In genomic region chr16:47139561-47140185, GRCh38 we compare ENCODE assay signal across 20 cellular contexts. TPM values are rescaled to one million over a fixed set of nuclear protein-coding genes. Genes with fewer than 3 reads are reported as not detected.
DNase-seq lines count a peak whose midpoint lies in the region; ATAC-seq and TF ChIP-seq lines count a peak whose summit lies in the region.
"Had no signal": no experiment of that assay in that cellular context is flagged by ENCODE, and none has a peak within 500 bp of the region (broad histone marks: within the 10 kb centered on the region; RNA-seq: fewer than 3 reads in every experiment).

No MANE protein-coding gene starts in this region.

- TF ChIP-seq POLR2A in prostate gland (IDR thresholded peaks at IDR 0.05) = no peak

- peaks cover 67% of the 10 kb centered on the region for H3K4me1 ChIP-seq in RWPE2 (ENCODE audit: insufficient read depth, poor library complexity, severe bottlenecking)
- peaks cover 46% of the 10 kb centered on the region for H3K4me1 ChIP-seq in mammary epithelial cell (ENCODE audit: insufficient read depth, low read length)
- peaks cover 8% of the 10 kb centered on the region for H3K4me1 ChIP-seq in prostate gland (replicated peaks)

- H3K4me3 ChIP-seq in RWPE2 (ENCODE audit: severe bottlenecking) (no peak overlapping the region), mammary epithelial cell (replicated peaks in 1 of 3; ENCODE audit: insufficient read depth in 1 of 3, low read depth in 2 of 3, low read length in 3 of 3) (peak overlapping the region in 2 of 3 experiments; percentile 22 to 46), neural cell (ENCODE audit: low read length) (peak overlapping the region; percentile 19), prostate gland (no peak overlapping the region)
- H3K4me3 ChIP-seq: heart left ventricle, suprapubic skin had no signal

- H3K4me2 ChIP-seq in mammary epithelial cell (ENCODE audit: insufficient read depth, low read depth, low read length) (peak overlapping the region; percentile 85), neural cell (ENCODE audit: low read length) (peak overlapping the region; percentile 16)

- TF ChIP-seq EP300 in neural cell (conservative IDR thresholded peaks at IDR 0.05; ENCODE audit: poor library complexity, severe bottlenecking) = no peak

- H4K20me1 ChIP-seq in mammary epithelial cell (ENCODE audit: insufficient read depth, low read length) (no peaks in the 10 kb centered on the region), neural cell (ENCODE audit: insufficient read depth) (no peaks in the 10 kb centered on the region)

- TSS peak; percentile 93 for BruUV-seq in mammary epithelial cell (replicated peaks; lab: Mats Ljungman, UMichigan)

- H3K27ac ChIP-seq in RWPE2 (ENCODE audit: poor library complexity, severe bottlenecking) (peak overlapping the region; percentile 73), mammary epithelial cell (ENCODE audit: insufficient read depth, low read depth, low read length) (peak overlapping the region; percentile 5), neural cell (ENCODE audit: low read length) (no peak overlapping the region), prostate gland (no peak overlapping the region)
- H3K27ac ChIP-seq: heart left ventricle, suprapubic skin, VCaP had no signal

- H3K36me3 ChIP-seq in RWPE2 (ENCODE audit: low read depth) = peaks cover 3% of the 10 kb centered on the region; the same call in 1 of the 2 replicates
- H3K36me3 ChIP-seq in mammary epithelial cell (ENCODE audit: insufficient read depth, low read length) = no peaks in the 10 kb centered on the region
- H3K36me3 ChIP-seq in neural cell (ENCODE audit: insufficient read depth, low read length) = no peaks in the 10 kb centered on the region
- H3K36me3 ChIP-seq in prostate gland = no peaks in the 10 kb centered on the region
- H3K36me3 ChIP-seq: heart left ventricle, suprapubic skin had no signal

- H3K9me2 ChIP-seq in neural cell (ENCODE audit: insufficient read depth, low read length) = no peaks in the 10 kb centered on the region

- no peak overlapping the region for H3K9ac ChIP-seq in mammary epithelial cell (ENCODE audit: insufficient read depth, low read length)
- H3K9ac ChIP-seq in neural cell (ENCODE audit: low read length) = no peak overlapping the region

- no peaks in the 10 kb centered on the region for H3K9me3 ChIP-seq in RWPE2 (ENCODE audit: severe bottlenecking)
- H3K9me3 ChIP-seq in mammary epithelial cell (replicated peaks; ENCODE audit: insufficient read depth, low read length) = no peaks in the 10 kb centered on the region
- no peaks in the 10 kb centered on the region for H3K9me3 ChIP-seq in neural cell (ENCODE audit: low read length)
- H3K9me3 ChIP-seq in prostate gland = no peaks in the 10 kb centered on the region
- H3K9me3 ChIP-seq: heart left ventricle, suprapubic skin had no signal

- H2AFZ ChIP-seq in mammary epithelial cell (ENCODE audit: low read depth, low read length) (no peak overlapping the region), neural cell (ENCODE audit: low read depth, low read length) (no peak overlapping the region)

- no peaks in the 10 kb centered on the region for H3K27me3 ChIP-seq in RWPE2 (ENCODE audit: insufficient read depth, poor library complexity, severe bottlenecking)
- H3K27me3 ChIP-seq in mammary epithelial cell (ENCODE audit: insufficient read depth, low read length) = no peaks in the 10 kb centered on the region
- no peaks in the 10 kb centered on the region for H3K27me3 ChIP-seq in neural cell (ENCODE audit: insufficient read depth, low read depth, low read length)
- no peaks in the 10 kb centered on the region for H3K27me3 ChIP-seq in prostate gland (replicated peaks; ENCODE audit: insufficient read depth)
- H3K27me3 ChIP-seq: heart left ventricle had no signal

- intact Hi-C loops in mammary epithelial cell (cut with micrococcal nuclease) (loop anchor here (2.0 to 5.0 kb wide), 5 partner anchors 191 to 1387 kb away; partner anchors contain the start of genes ITFG1 and PHKB), prostate gland (cut with DNase I) (loop anchor here (5.0 to 10.0 kb wide), 3 partner anchors 102 to 1018 kb away; partner anchors contain the start of genes ABCC12, ITFG1 and PHKB)

- dilution Hi-C loops in mammary epithelial cell (cut with HindIII; ENCODE audit: low sequenced_read_pairs) = no loop called here

- in situ Hi-C loops in mammary epithelial cell (cut with MboI; ENCODE audit: low sequenced_read_pairs in 2 of 2) = loop anchor here in 1 of 2 donors (10.0 kb wide), 1 partner anchor 1025 kb away; no protein-coding TSS in a partner anchor

- CTCF ChIA-PET in mammary epithelial cell (lab: Charles Lee; ENCODE audit: low non-redundant PET) = interaction anchor here (0.6 kb wide), 1 partner anchor 170 kb away, joined by 5 read pairs; no protein-coding TSS in a partner anchor

- ATAC-seq in RWPE2 (ENCODE audit: low read depth) = no peak
- ATAC-seq in HG03460 (IDR thresholded peaks at IDR 0.05; ENCODE audit: unreplicated experiment) = no peak
- no peak for ATAC-seq in HG03159 (IDR thresholded peaks at IDR 0.05; ENCODE audit: unreplicated experiment)
- ATAC-seq in HG02759 (IDR thresholded peaks at IDR 0.05; ENCODE audit: unreplicated experiment) = no peak
- ATAC-seq: heart left ventricle, Right ventricle myocardium inferior had no signal

- H3F3A ChIP-seq in neural cell (ENCODE audit: insufficient read depth, low read length, poor library complexity, severe bottlenecking) = no peaks in the 10 kb centered on the region

- DNase-seq in EL = peak; percentile 22
- no peak for DNase-seq in RWPE2 (ENCODE audit: low spot score)
- peak; percentile 28 for DNase-seq in mammary epithelial cell
- no peak for DNase-seq in prostate gland (ENCODE audit: low spot score)
- DNase-seq: activated CD4-positive, alpha-beta T cell treated with anti-CD3 and anti-CD28 coated beads, Interleukin-2, amount 50 U/mL, for 48 hours; activated naive CD8-positive, alpha-beta T cell treated with anti-CD3 and anti-CD28 coated beads, Interleukin-2, amount 10 ng/mL, durations not matched to agents 7 days and 5 days; activated T-cell treated with anti-CD3 and anti-CD28 coated beads, Interleukin-2, amount 50 U/mL, for 48 hours; Calu3; heart left ventricle; HFFc6; mesendoderm; NCI-H187 treated with DMSO at 0.1 percent for 48 hours; NCI-H446 treated with DMSO at 0.1 percent for 48 hours had no signal

- TF ChIP-seq CTCF in RWPE2 (IDR thresholded peaks at IDR 0.05; ENCODE audit: poor library complexity, severe bottlenecking) = no peak
- TF ChIP-seq CTCF in mammary epithelial cell (conservative IDR thresholded peaks at IDR 0.05 in 1 of 2, IDR thresholded peaks at IDR 0.05 in 1 of 2; ENCODE audit: extremely low read depth in 1 of 2, insufficient read depth in 1 of 2, low read depth in 1 of 2, low read length in 2 of 2) = no peak
- TF ChIP-seq CTCF in neural cell (IDR thresholded peaks at IDR 0.05; ENCODE audit: poor library complexity, severe bottlenecking) = no peak
- TF ChIP-seq CTCF in prostate gland (IDR thresholded peaks at IDR 0.05) = no peak

- H3K79me2 ChIP-seq in mammary epithelial cell (ENCODE audit: insufficient read depth, low read length) = peaks cover 85% of the 10 kb centered on the region
- H3K79me2 ChIP-seq in neural cell (replicated peaks; ENCODE audit: insufficient read depth, low read length) = peaks cover 60% of the 10 kb centered on the region

- 30% methylated on average over 3 of the region's 3 CpGs for WGBS in mammary epithelial cell (ENCODE audit: low coverage, missing lambda C conversion rate)
- 64% methylated on average over 3 of the region's 3 CpGs for WGBS in prostate gland

- no peak for TF ChIP-seq RAD21 in neural cell (conservative IDR thresholded peaks at IDR 0.05)

TF ChIP-seq in neural cell, 6 proteins besides CTCF, POLR2A, EP300 and RAD21:
- TF ChIP-seq TAF1 (IDR thresholded peaks at IDR 0.05; ENCODE audit: low read depth) (no peak), MXI1 (conservative IDR thresholded peaks at IDR 0.05; ENCODE audit: poor library complexity, severe bottlenecking) (no peak), SMC3 (conservative IDR thresholded peaks at IDR 0.05; ENCODE audit: poor library complexity) (no peak), EZH2 (IDR thresholded peaks at IDR 0.05; ENCODE audit: borderline replicate concordance, insufficient read depth, low read length, poor library complexity, severe bottlenecking) (no peak), REST (IDR thresholded peaks at IDR 0.05; ENCODE audit: borderline replicate concordance) (no peak), POLR2AphosphoS5 (IDR thresholded peaks at IDR 0.05) (no peak)

RNA-seq across cellular contexts. Expression of gene NETO2, which starts 4.1 kb away (rescaled TPM):
- total RNA-seq in mammary epithelial cell = 10 to 100 TPM; 43.7 to 62.3 TPM
- 88.9 TPM for polyA plus RNA-seq in mammary epithelial cell
- polyA minus RNA-seq in mammary epithelial cell = 79.3 TPM
- polyA plus RNA-seq in neural cell = 95.0 and 101 TPM in 2 replicates
- polyA minus RNA-seq in neural cell = 96.4 and 109 TPM in 2 replicates
- 10 to 100 TPM in 1 of 2 donors, under 1 TPM in 1; 0.73 to 14.3 TPM for total RNA-seq in prostate gland

Comparison
In these comparisons a context has a peak if more than half of its experiments do, and no peak if none do; other contexts are left out.
1. DNase-seq: peak in EL (single experiment) and mammary epithelial cell (single experiment); none in RWPE2 (single experiment) and prostate gland (single experiment).
2. H3K27ac ChIP-seq: peak in RWPE2 (single experiment) and mammary epithelial cell (single experiment); none in neural cell (single experiment) and prostate gland (0 of 2).
3. H3K4me3 ChIP-seq: peak in mammary epithelial cell (2 of 3) and neural cell (single experiment); none in RWPE2 (single experiment) and prostate gland (0 of 2).